Comparison of ENCODE assay signal across 16 cellular contexts in genomic region chr20:48694466-48694865, GRCh38.
"Had no signal": no experiment of that assay in that cellular context is flagged by ENCODE, and none has a peak within 500 bp of the region (broad histone marks: within the 10 kb centered on the region; RNA-seq: fewer than 3 reads in every experiment).

No MANE protein-coding gene starts in this region.

- H3K4me3 Mint-ChIP-seq: nephron progenitor cell had no signal

- H3K9me3 Mint-ChIP-seq: nephron progenitor cell had no signal

- FAIRE-seq: frontal cortex, islet of Langerhans had no signal

- H3K9me3 ChIP-seq: adrenal gland, heart left ventricle had no signal

- H3K4me3 ChIP-seq: adrenal gland, heart left ventricle had no signal

- H3K27me3 ChIP-seq: adrenal gland, heart left ventricle had no signal

- DNase-seq: activated CD4-positive, alpha-beta T cell treated with anti-CD3 and anti-CD28 coated beads for 1 hour; activated CD8-positive, alpha-beta memory T cell treated with anti-CD3 and anti-CD28 coated beads for 24 hours; activated gamma-delta T cell treated with Interleukin-2 at 50 U/mL for 16 hours; activated T-cell treated with anti-CD3 and anti-CD28 coated beads, Interleukin-2, amount 50 U/mL, for 1 hour; adrenal gland; central memory CD4-positive, alpha-beta T cell; cortex of kidney; effector CD8-positive, alpha-beta T cell; heart left ventricle; nephron progenitor cell; stimulated activated CD4-positive, alpha-beta T cell treated with anti-CD3 and anti-CD28 coated beads, Interleukin-15, amount 100 ng/mL, for 24 hours; stimulated activated CD4-positive, alpha-beta T cell treated with anti-CD3 and anti-CD28 coated beads, Interleukin-4, amount 100 ng/mL, for 24 hours; T-helper 9 cell had no signal

- ATAC-seq: heart left ventricle, left lobe of liver had no signal

- H3K27ac ChIP-seq: adrenal gland, heart left ventricle had no signal

- H3K27ac Mint-ChIP-seq: nephron progenitor cell had no signal
